In genomic region chr10:33335550-33335799, GRCh38 we compare ENCODE assay signal across 9 cellular contexts. TPM values are rescaled to one million over a fixed set of nuclear protein-coding genes. Genes with fewer than 3 reads are reported as not detected.
DNase-seq lines count a peak whose midpoint lies in the region; ATAC-seq, FAIRE-seq and TF ChIP-seq lines count a peak whose summit lies in the region.
"Had no signal": no experiment of that assay in that cellular context is flagged by ENCODE, and none has a peak within 500 bp of the region (broad histone marks: within the 10 kb centered on the region; RNA-seq: fewer than 3 reads in every experiment).

No MANE protein-coding gene starts in this region.

- intact Hi-C loops in ascending aorta (cut with DNase I): loop anchor here (2.0 to 10.0 kb wide), 6 partner anchors 172 to 1303 kb away; no protein-coding TSS in a partner anchor

- H3K27me3 ChIP-seq in ascending aorta (no peaks in the 10 kb centered on the region), keratinocyte (ENCODE audit: control insufficient read depth, extremely low read depth, insufficient read depth, low read length) (no peaks in the 10 kb centered on the region), thymus (ENCODE audit: control insufficient read depth, insufficient read depth) (peaks cover 55% of the 10 kb centered on the region)

- H3K9me3 ChIP-seq in ascending aorta: no peaks in the 10 kb centered on the region
- no peaks in the 10 kb centered on the region for H3K9me3 ChIP-seq in keratinocyte (ENCODE audit: control insufficient read depth, low read depth, low read length)
- H3K9me3 ChIP-seq in thymus (ENCODE audit: control insufficient read depth): no peaks in the 10 kb centered on the region

- no peaks in the 10 kb centered on the region for H3K36me3 ChIP-seq in ascending aorta
- H3K36me3 ChIP-seq in keratinocyte (ENCODE audit: control insufficient read depth in 2 of 2, extremely low read depth in 1 of 2, insufficient read depth in 2 of 2, low read length in 2 of 2): peaks cover 0 to 5% of the 10 kb centered on the region in 2 experiments
- no peaks in the 10 kb centered on the region for H3K36me3 ChIP-seq in thymus (ENCODE audit: control insufficient read depth, insufficient read depth)

- peak overlapping the region; percentile 96 for H3K9ac ChIP-seq in keratinocyte (ENCODE audit: control insufficient read depth, extremely low read depth, insufficient read depth, low read length)

- H3K27ac ChIP-seq in ascending aorta (peak overlapping the region; percentile 95), keratinocyte (ENCODE audit: control insufficient read depth, insufficient read depth, low read length) (peak overlapping the region; percentile 94), thymus (ENCODE audit: low read depth) (no peak overlapping the region)

- DNase-seq in NCI-H146 (lab: John Stamatoyannopoulos, UW) (peak; percentile 57), NCI-H146 treated with DMSO at 0.1 percent for 48 hours (lab: John Stamatoyannopoulos, UW; ENCODE audit: unreplicated experiment) (no peak), ascending aorta (ENCODE audit: low spot score in 2 of 2) (no peak), keratinocyte (ENCODE audit: low read depth, low spot score) (no peak), AG20443 (ENCODE audit: low spot score) (no peak)
- DNase-seq in stimulated activated CD4-positive, alpha-beta T cell treated with anti-CD3 and anti-CD28 coated beads, Interleukin-2, amount 100 ng/mL, for 48 hours: no peak

- ATAC-seq in HG02973 (IDR thresholded peaks at IDR 0.05; ENCODE audit: unreplicated experiment): no peak

- H3K4me2 ChIP-seq in keratinocyte (ENCODE audit: control insufficient read depth, extremely low read depth, insufficient read depth, low read depth, low read length): peak overlapping the region; percentile 100

- no peaks in the 10 kb centered on the region for H4K20me1 ChIP-seq in keratinocyte (ENCODE audit: control insufficient read depth, extremely low read depth, insufficient read depth, low read length)

- H2AFZ ChIP-seq in keratinocyte (ENCODE audit: control insufficient read depth, low read length): peak overlapping the region; percentile 69

- peaks cover 0 to 11% of the 10 kb centered on the region in 2 donors for H3K4me1 ChIP-seq in ascending aorta
- peaks cover 19% of the 10 kb centered on the region for H3K4me1 ChIP-seq in keratinocyte (ENCODE audit: control insufficient read depth, extremely low read depth, insufficient read depth, low read length)
- H3K4me1 ChIP-seq in thymus (ENCODE audit: control insufficient read depth, insufficient read depth, low read length): peaks cover 8% of the 10 kb centered on the region

- no peak for FAIRE-seq in keratinocyte (lab: Jason Lieb, UNC)
- FAIRE-seq: A204.1 had no signal

- WGBS in thymus: 2% methylated on average over 21 of the region's 21 CpGs

- peaks cover 50% of the 10 kb centered on the region for H3K79me2 ChIP-seq in keratinocyte (ENCODE audit: control insufficient read depth, insufficient read depth, low read length)

- no peaks in the 10 kb centered on the region for H3K9me1 ChIP-seq in keratinocyte (ENCODE audit: control insufficient read depth, extremely low read depth, insufficient read depth, low read length)

- dilution Hi-C loops in keratinocyte (cut with MboI; ENCODE audit: extremely low pct_ligation_motif_present, low sequenced_read_pairs): no loop called here

- H3K4me3 ChIP-seq in ascending aorta (peak overlapping the region; percentile 71 to 93), keratinocyte (ENCODE audit: control insufficient read depth in 2 of 3, extremely low read depth in 1 of 3, insufficient read depth in 2 of 3, low read depth in 1 of 3, low read length in 3 of 3) (peak overlapping the region; percentile 63 to 97 (median 89)), thymus (ENCODE audit: low read length) (peak overlapping the region; percentile 55)

- TF ChIP-seq CTCF in ascending aorta (IDR thresholded peaks at IDR 0.05) (no peak), keratinocyte (optimal IDR thresholded peaks at IDR 0.05 in 1 of 3, IDR thresholded peaks at IDR 0.05 in 1 of 3, conservative IDR thresholded peaks at IDR 0.05 in 1 of 3; ENCODE audit: extremely low read depth in 1 of 3, insufficient read depth in 2 of 3, low read length in 3 of 3) (no peak)

RNA-seq across cellular contexts. Expression of gene NRP1, which starts 1.0 kb away (rescaled TPM):
- 122 TPM for total RNA-seq in ascending aorta
- polyA plus RNA-seq in keratinocyte (15.1 to 55.4 TPM (median 36.2 TPM) in 3 replicates), thymus (15.4 TPM)
- polyA plus RNA-seq in keratinocyte (2011; ENCODE audit: low read depth): 7.3 TPM
- 9.6 and 12.2 TPM in 2 replicates for polyA plus RNA-seq in keratinocyte (2011; cell fraction: cytosol; rRNA removed)
- polyA plus RNA-seq in keratinocyte (2011; cell fraction: nucleus; rRNA removed): 61.3 and 83.6 TPM in 2 replicates
- polyA plus RNA-seq in keratinocyte (2012; ENCODE audit: low replicate concordance): 5.2 and 59.6 TPM in 2 replicates
- polyA minus RNA-seq in keratinocyte: 35.5 to 105 TPM (median 80.8 TPM) in 3 replicates
- 38.2 TPM for polyA minus RNA-seq in keratinocyte (2011; cell fraction: cytosol; rRNA and poly(A)+ RNA removed)
- polyA minus RNA-seq in keratinocyte (2011; cell fraction: nucleus; rRNA and poly(A)+ RNA removed): 74.6 and 127 TPM in 2 replicates
